In the genomic region with DNA sequence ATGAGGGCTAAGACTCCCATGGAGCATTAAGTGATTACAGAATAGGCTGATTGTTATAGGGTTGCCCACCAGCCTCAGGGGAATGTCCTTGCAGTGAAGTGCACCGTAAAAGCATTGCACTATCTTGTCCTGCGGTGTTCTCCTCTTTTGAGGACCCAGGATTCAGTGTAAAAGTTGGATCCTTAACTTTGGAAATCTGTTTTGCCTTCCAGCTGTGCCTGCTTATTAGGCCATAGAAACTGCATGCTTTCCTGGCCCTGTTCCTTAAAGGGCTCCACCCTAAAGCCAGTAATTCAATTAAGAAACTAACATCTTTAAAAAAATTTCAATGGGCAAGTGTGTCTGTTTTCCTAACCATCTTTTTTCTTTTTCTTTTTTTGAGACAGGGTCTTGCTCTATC, we compare ENCODE assay signal across 8 cellular contexts.
"Had no signal": no experiment of that assay in that cellular context is flagged by ENCODE, and none has a peak within 500 bp of the region (broad histone marks: within the 10 kb centered on the region; RNA-seq: fewer than 3 reads in every experiment).

No MANE protein-coding gene starts in this region.

- H3K27ac ChIP-seq: HL-60, KMS-11 had no signal

- H3K36me3 Mint-ChIP-seq: IgD-negative memory B cell had no signal

- H3K27ac Mint-ChIP-seq: IgD-negative memory B cell had no signal

- ATAC-seq: HepG2 had no signal

- H3K4me2 ChIP-seq: KMS-11 had no signal

- H3K9ac ChIP-seq: KMS-11 had no signal

- H3K27me3 Mint-ChIP-seq: IgD-negative memory B cell had no signal

- H3K4me3 Mint-ChIP-seq: IgD-negative memory B cell had no signal

- DNase-seq: IMR-90, KBM-7, KG1 had no signal

- FAIRE-seq: HepG2, HTR-8/SVneo had no signal
